Comparison of ENCODE assay signal across 8 cellular contexts in the genomic region with DNA sequence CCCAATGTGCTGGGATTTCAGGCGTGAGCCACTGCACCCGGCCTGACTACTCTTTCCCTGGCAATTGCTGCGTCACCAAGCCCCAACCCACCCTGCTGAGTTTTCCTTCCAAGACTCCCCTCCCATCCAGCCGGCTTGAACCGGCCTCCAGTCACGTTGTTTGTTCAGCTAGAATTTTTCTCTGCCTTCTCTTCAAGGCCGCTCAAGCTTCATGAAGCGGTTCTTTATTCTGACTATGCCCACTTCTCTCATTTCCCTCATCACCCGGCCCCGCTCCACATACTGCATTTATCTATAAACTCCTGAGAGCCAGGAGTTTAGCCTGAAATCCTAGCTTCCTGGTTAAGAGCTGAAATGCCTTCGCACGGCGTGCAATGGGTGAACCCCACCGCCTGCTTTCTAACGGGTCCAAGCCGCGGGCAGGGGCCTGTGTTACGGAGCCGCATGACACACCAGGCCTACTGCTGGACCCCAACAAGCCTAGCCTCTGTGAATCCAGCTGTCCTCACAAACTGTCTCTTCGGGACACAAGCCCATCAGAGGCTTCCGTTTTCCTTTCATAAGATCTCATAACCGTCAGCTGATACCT. TPM values are rescaled to one million over a fixed set of nuclear protein-coding genes. Genes with fewer than 3 reads are reported as not detected.
DNase-seq lines count a peak whose midpoint lies in the region; ATAC-seq and TF ChIP-seq lines count a peak whose summit lies in the region.

No MANE protein-coding gene starts in this region.

- no peaks in the 10 kb centered on the region for H3K36me3 ChIP-seq in CD4-positive, CD25-positive, alpha-beta regulatory T cell (ENCODE audit: control insufficient read depth, insufficient read depth, low read length)
- H3K36me3 ChIP-seq in MM.1S (replicated peaks; ENCODE audit: insufficient read depth, low read length) (no peaks in the 10 kb centered on the region), duodenal mucosa (ENCODE audit: control insufficient read depth in 1 of 2, insufficient read depth in 2 of 2, low read length in 2 of 2) (no peaks in the 10 kb centered on the region), osteoblast (ENCODE audit: insufficient read depth, low read length) (no peaks in the 10 kb centered on the region), aorta (ENCODE audit: control insufficient read depth in 1 of 2, insufficient read depth in 2 of 2, low read length in 1 of 2) (no peaks in the 10 kb centered on the region)

- intact Hi-C loops in aorta (cut with DNase I): no loop called here

- H3K36me3 Mint-ChIP-seq in CD4-positive, CD25-positive, alpha-beta regulatory T cell: no peaks in the 10 kb centered on the region

- peak overlapping the region; percentile 7 for H3K27ac ChIP-seq in CD4-positive, CD25-positive, alpha-beta regulatory T cell (ENCODE audit: insufficient read depth, low read length, poor library complexity, severe bottlenecking)
- no peak overlapping the region for H3K27ac ChIP-seq in MM.1S (ENCODE audit: low read length)
- no peak overlapping the region for H3K27ac ChIP-seq in duodenal mucosa (ENCODE audit: low read depth, low read length)
- H3K27ac ChIP-seq in osteoblast (ENCODE audit: low read depth, low read length): peak overlapping the region; percentile 49
- H3K27ac ChIP-seq in aorta (ENCODE audit: low read depth in 1 of 2, low read length in 2 of 2): no peak overlapping the region

- WGBS in aorta, 2 donors: 86 to 90% methylated on average over 22 of the region's 22 CpGs

- peak overlapping the region; percentile 58 to 99 (median 96) for H3K4me3 Mint-ChIP-seq in CD4-positive, CD25-positive, alpha-beta regulatory T cell

- ATAC-seq in CD4-positive, CD25-positive, alpha-beta regulatory T cell (ENCODE audit: low read depth in 2 of 2): no peak
- no peak for ATAC-seq in GM18868 (IDR thresholded peaks at IDR 0.05; ENCODE audit: unreplicated experiment)
- ATAC-seq in HG03571 (IDR thresholded peaks at IDR 0.05; ENCODE audit: unreplicated experiment): no peak
- ATAC-seq in aorta (ENCODE audit: low FRiP score): no peak

- peak overlapping the region; percentile 72 for H3K4me2 ChIP-seq in MM.1S (ENCODE audit: low read depth, low read length)
- H3K4me2 ChIP-seq in osteoblast (ENCODE audit: insufficient read depth, low read length): peak overlapping the region; percentile 80

- H3K9me2 ChIP-seq in MM.1S (replicated peaks; ENCODE audit: insufficient read depth, low read length): no peaks in the 10 kb centered on the region

- H2AFZ ChIP-seq in MM.1S (ENCODE audit: low read length): peak overlapping the region; percentile 70
- peak overlapping the region; percentile 93 for H2AFZ ChIP-seq in osteoblast (ENCODE audit: low read length)

- peaks cover 20% of the 10 kb centered on the region for H3K4me1 ChIP-seq in CD4-positive, CD25-positive, alpha-beta regulatory T cell (ENCODE audit: control insufficient read depth, insufficient read depth, low read length, poor library complexity, severe bottlenecking)
- H3K4me1 ChIP-seq in MM.1S (ENCODE audit: low read length) (no peaks in the 10 kb centered on the region), duodenal mucosa (ENCODE audit: control insufficient read depth in 1 of 2, insufficient read depth in 2 of 2, low read length in 2 of 2) (peaks cover 9 to 10% of the 10 kb centered on the region in 2 donors), osteoblast (ENCODE audit: insufficient read depth, low read length) (no peaks in the 10 kb centered on the region), aorta (ENCODE audit: control insufficient read depth in 1 of 2, insufficient read depth in 2 of 2, low read length in 2 of 2) (no peaks in the 10 kb centered on the region)

- peaks cover 22% of the 10 kb centered on the region for H3K27me3 Mint-ChIP-seq in CD4-positive, CD25-positive, alpha-beta regulatory T cell

- H3K79me2 ChIP-seq in MM.1S (ENCODE audit: low read length) (peaks cover 18% of the 10 kb centered on the region), osteoblast (ENCODE audit: insufficient read depth, low read length) (peaks cover 20% of the 10 kb centered on the region)

- H3K4me3 ChIP-seq in CD4-positive, CD25-positive, alpha-beta regulatory T cell (ENCODE audit: low read depth, low read length): peak overlapping the region; percentile 61
- peak overlapping the region; percentile 62 for H3K4me3 ChIP-seq in MM.1S (ENCODE audit: low read length)
- peak overlapping the region; percentile 80 to 97 for H3K4me3 ChIP-seq in duodenal mucosa (ENCODE audit: low read depth in 1 of 2, low read length in 2 of 2)
- H3K4me3 ChIP-seq in osteoblast (ENCODE audit: insufficient read depth, low read length): peak overlapping the region; percentile 83
- H3K4me3 ChIP-seq in aorta (ENCODE audit: low read length in 2 of 2): no peak overlapping the region

- peaks cover under 1 to 26% (median 7%) of the 10 kb centered on the region in 4 donors for H3K4me1 Mint-ChIP-seq in CD4-positive, CD25-positive, alpha-beta regulatory T cell

- no peaks in the 10 kb centered on the region for H3K9me3 Mint-ChIP-seq in CD4-positive, CD25-positive, alpha-beta regulatory T cell

- peak overlapping the region in 2 of 3 donors; percentile 87 to 95 for H3K27ac Mint-ChIP-seq in CD4-positive, CD25-positive, alpha-beta regulatory T cell

- DNase-seq in CD4-positive, CD25-positive, alpha-beta regulatory T cell: no peak
- DNase-seq in MM.1S (no peak), osteoblast (ENCODE audit: insufficient read length, low spot score, missing footprints) (no peak), DMS79 (lab: John Stamatoyannopoulos, UW) (no peak), aorta (no peak)

- TF ChIP-seq CTCF in MM.1S (IDR thresholded peaks at IDR 0.05; ENCODE audit: low read length): no peak
- TF ChIP-seq CTCF in osteoblast (IDR thresholded peaks at IDR 0.05; ENCODE audit: extremely low read depth, low read depth, low read length): no peak

- peaks cover 5% of the 10 kb centered on the region for H3K27me3 ChIP-seq in CD4-positive, CD25-positive, alpha-beta regulatory T cell (ENCODE audit: control insufficient read depth, insufficient read depth, low read length)
- no peaks in the 10 kb centered on the region for H3K27me3 ChIP-seq in MM.1S (replicated peaks; ENCODE audit: insufficient read depth, low read length)
- H3K27me3 ChIP-seq in duodenal mucosa (ENCODE audit: control insufficient read depth in 1 of 2, insufficient read depth in 2 of 2, low read length in 2 of 2): no peaks in the 10 kb centered on the region
- no peaks in the 10 kb centered on the region for H3K27me3 ChIP-seq in osteoblast (ENCODE audit: insufficient read depth, low read length)
- no peaks in the 10 kb centered on the region for H3K27me3 ChIP-seq in aorta (ENCODE audit: control insufficient read depth in 1 of 2, insufficient read depth in 2 of 2, low read length in 1 of 2)

- H3K9ac ChIP-seq in MM.1S (ENCODE audit: low read length) (no peak overlapping the region; the same call in 1 of the 2 replicates), duodenal mucosa (ENCODE audit: low read depth in 1 of 2, low read length in 2 of 2) (peak overlapping the region in 1 of 2 donors; percentile 59)

- H4K20me1 ChIP-seq in MM.1S (ENCODE audit: insufficient read depth, low read length): no peaks in the 10 kb centered on the region
- H4K20me1 ChIP-seq in osteoblast (ENCODE audit: insufficient read depth, low read length): no peaks in the 10 kb centered on the region

- no peaks in the 10 kb centered on the region for H3K9me3 ChIP-seq in CD4-positive, CD25-positive, alpha-beta regulatory T cell (ENCODE audit: control insufficient read depth in 2 of 2, low read length in 2 of 2)
- no peaks in the 10 kb centered on the region for H3K9me3 ChIP-seq in MM.1S (replicated peaks; ENCODE audit: insufficient read depth, low read length)
- H3K9me3 ChIP-seq in duodenal mucosa (ENCODE audit: control insufficient read depth in 1 of 2, low read length in 2 of 2): no peaks in the 10 kb centered on the region
- no peaks in the 10 kb centered on the region for H3K9me3 ChIP-seq in osteoblast (ENCODE audit: low read depth, low read length)
- no peaks in the 10 kb centered on the region for H3K9me3 ChIP-seq in aorta (ENCODE audit: control insufficient read depth, low read length)

- peaks cover 4% of the 10 kb centered on the region; the same call in 1 of the 2 replicates for H3F3A ChIP-seq in MM.1S (ENCODE audit: insufficient read depth, low read length)

RNA-seq across cellular contexts. Expression of a gene that starts 1.0 kb away (rescaled TPM):
- total RNA-seq in CD4-positive, CD25-positive, alpha-beta regulatory T cell: 32.6 TPM
- 10 to 100 TPM in 2 of 4 donors, 1 to 10 TPM in 2; 7.1 to 12.1 (median 9.3) TPM for polyA plus RNA-seq in CD4-positive, CD25-positive, alpha-beta regulatory T cell
- total RNA-seq in osteoblast (18.3 and 21.0 TPM in 2 replicates), aorta (10 to 100 TPM; 11.3 to 15.7 TPM)
- polyA plus RNA-seq in aorta: 1 to 10 TPM; 4.6 to 7.4 TPM

RNA-seq across cellular contexts. Expression of a gene that starts 31.4 kb away (rescaled TPM):
- 2.0 TPM for total RNA-seq in CD4-positive, CD25-positive, alpha-beta regulatory T cell
- polyA plus RNA-seq in CD4-positive, CD25-positive, alpha-beta regulatory T cell: under 1 TPM in 3 of 4 donors, not detected in 1; 0.11 to 0.81 (median 0.16) TPM
- total RNA-seq in osteoblast: 0.59 and 1.8 TPM in 2 replicates
- 1 to 10 TPM in 1 of 2 donors, under 1 TPM in 1; 0.65 to 2.2 TPM for total RNA-seq in aorta
- polyA plus RNA-seq in aorta: under 1 TPM; 0.15 to 0.75 TPM

Comparison
In these comparisons a context has a peak if more than half of its experiments do, and no peak if none do; other contexts are left out.
1. H3K27ac ChIP-seq: peak in CD4-positive, CD25-positive, alpha-beta regulatory T cell (single experiment) and osteoblast (single experiment); none in MM.1S (single experiment), duodenal mucosa (single experiment) and aorta (0 of 2).
2. H3K4me3 ChIP-seq: peak in CD4-positive, CD25-positive, alpha-beta regulatory T cell (single experiment), MM.1S (single experiment), duodenal mucosa (2 of 2) and osteoblast (single experiment); none in aorta (0 of 2).